1 cellular context compared by ENCODE assay signal in the genomic region with DNA sequence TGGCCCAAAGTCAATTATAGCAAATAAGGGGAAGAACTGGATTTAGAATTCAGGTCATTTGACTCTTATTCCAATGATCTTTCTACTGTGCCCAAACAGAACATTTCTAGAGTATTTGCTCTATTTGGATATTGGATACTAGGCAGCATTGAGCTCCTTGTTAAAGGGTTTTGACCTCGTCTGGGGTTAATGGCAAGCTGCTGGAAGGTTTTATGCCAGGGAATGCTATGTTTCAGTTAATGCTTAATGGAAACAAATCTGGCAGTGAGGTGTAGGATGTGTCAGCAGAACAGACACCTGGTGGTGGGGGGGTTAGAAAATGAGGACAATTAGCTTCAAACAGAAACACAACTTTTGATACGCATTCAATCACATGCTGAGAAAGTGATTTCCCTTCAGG.
TF ChIP-seq lines count a peak whose summit lies in the region.

No MANE protein-coding gene starts in this region.

TF ChIP-seq in GM23338, 12 proteins besides CTCF, POLR2A, EP300 and RAD21 (continued from another document):
- TF ChIP-seq, protein P1, sequence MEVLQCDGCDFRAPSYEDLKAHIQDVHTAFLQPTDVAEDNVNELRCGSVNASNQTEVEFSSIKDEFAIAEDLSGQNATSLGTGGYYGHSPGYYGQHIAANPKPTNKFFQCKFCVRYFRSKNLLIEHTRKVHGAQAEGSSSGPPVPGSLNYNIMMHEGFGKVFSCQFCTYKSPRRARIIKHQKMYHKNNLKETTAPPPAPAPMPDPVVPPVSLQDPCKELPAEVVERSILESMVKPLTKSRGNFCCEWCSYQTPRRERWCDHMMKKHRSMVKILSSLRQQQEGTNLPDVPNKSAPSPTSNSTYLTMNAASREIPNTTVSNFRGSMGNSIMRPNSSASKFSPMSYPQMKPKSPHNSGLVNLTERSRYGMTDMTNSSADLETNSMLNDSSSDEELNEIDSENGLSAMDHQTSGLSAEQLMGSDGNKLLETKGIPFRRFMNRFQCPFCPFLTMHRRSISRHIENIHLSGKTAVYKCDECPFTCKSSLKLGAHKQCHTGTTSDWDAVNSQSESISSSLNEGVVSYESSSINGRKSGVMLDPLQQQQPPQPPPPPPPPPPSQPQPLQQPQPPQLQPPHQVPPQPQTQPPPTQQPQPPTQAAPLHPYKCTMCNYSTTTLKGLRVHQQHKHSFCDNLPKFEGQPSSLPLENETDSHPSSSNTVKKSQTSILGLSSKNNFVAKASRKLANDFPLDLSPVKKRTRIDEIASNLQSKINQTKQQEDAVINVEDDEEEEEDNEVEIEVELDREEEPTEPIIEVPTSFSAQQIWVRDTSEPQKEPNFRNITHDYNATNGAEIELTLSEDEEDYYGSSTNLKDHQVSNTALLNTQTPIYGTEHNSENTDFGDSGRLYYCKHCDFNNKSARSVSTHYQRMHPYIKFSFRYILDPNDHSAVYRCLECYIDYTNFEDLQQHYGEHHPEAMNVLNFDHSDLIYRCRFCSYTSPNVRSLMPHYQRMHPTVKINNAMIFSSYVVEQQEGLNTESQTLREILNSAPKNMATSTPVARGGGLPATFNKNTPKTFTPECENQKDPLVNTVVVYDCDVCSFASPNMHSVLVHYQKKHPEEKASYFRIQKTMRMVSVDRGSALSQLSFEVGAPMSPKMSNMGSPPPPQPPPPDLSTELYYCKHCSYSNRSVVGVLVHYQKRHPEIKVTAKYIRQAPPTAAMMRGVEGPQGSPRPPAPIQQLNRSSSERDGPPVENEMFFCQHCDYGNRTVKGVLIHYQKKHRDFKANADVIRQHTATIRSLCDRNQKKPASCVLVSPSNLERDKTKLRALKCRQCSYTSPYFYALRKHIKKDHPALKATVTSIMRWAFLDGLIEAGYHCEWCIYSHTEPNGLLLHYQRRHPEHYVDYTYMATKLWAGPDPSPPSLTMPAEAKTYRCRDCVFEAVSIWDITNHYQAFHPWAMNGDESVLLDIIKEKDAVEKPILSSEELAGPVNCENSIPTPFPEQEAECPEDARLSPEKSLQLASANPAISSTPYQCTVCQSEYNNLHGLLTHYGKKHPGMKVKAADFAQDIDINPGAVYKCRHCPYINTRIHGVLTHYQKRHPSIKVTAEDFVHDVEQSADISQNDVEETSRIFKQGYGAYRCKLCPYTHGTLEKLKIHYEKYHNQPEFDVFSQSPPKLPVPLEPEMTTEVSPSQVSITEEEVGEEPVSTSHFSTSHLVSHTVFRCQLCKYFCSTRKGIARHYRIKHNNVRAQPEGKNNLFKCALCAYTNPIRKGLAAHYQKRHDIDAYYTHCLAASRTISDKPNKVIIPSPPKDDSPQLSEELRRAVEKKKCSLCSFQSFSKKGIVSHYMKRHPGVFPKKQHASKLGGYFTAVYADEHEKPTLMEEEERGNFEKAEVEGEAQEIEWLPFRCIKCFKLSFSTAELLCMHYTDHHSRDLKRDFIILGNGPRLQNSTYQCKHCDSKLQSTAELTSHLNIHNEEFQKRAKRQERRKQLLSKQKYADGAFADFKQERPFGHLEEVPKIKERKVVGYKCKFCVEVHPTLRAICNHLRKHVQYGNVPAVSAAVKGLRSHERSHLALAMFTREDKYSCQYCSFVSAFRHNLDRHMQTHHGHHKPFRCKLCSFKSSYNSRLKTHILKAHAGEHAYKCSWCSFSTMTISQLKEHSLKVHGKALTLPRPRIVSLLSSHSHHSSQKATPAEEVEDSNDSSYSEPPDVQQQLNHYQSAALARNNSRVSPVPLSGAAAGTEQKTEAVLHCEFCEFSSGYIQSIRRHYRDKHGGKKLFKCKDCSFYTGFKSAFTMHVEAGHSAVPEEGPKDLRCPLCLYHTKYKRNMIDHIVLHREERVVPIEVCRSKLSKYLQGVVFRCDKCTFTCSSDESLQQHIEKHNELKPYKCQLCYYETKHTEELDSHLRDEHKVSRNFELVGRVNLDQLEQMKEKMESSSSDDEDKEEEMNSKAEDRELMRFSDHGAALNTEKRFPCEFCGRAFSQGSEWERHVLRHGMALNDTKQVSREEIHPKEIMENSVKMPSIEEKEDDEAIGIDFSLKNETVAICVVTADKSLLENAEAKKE (CRISPR knock-in tag; IDR thresholded peaks at IDR 0.05), result no peak
- TF ChIP-seq ZNF114 (CRISPR knock-in tag; IDR thresholded peaks at IDR 0.05) (no peak), ZNF331 (CRISPR knock-in tag; IDR thresholded peaks at IDR 0.05; ENCODE audit: low read depth) (no peak), CREB1 (CRISPR knock-in tag; IDR thresholded peaks at IDR 0.05; ENCODE audit: low read depth) (no peak)
